In genomic region chr12:51172515-51173431, GRCh38 we compare ENCODE assay signal across 1 cellular context.
TF ChIP-seq lines count a peak whose summit lies in the region.

TSS of gene TFCP2 (minus strand) at chr12:51173135. CDS start at chr12:51172422, 713 bp downstream.

TF ChIP-seq in HepG2, 621 proteins besides CTCF, POLR2A, EP300 and RAD21 (continued from another document and continues in another):
- TF ChIP-seq ATF4 (CRISPR knock-in tag; IDR thresholded peaks at IDR 0.05) (peak in 1 of 2 experiments; percentile 59; a peak in 2 of 4 replicates), YEATS4 (CRISPR knock-in tag; IDR thresholded peaks at IDR 0.05; ENCODE audit: borderline replicate concordance) (peak; percentile 74), ZNF615 (CRISPR knock-in tag; IDR thresholded peaks at IDR 0.05; ENCODE audit: borderline replicate concordance) (no peak), NFYC (CRISPR knock-in tag; IDR thresholded peaks at IDR 0.05) (peak; percentile 90), MXD1 (CRISPR knock-in tag; IDR thresholded peaks at IDR 0.05) (peak; percentile 64), YEATS2 (CRISPR knock-in tag; IDR thresholded peaks at IDR 0.05; ENCODE audit: borderline replicate concordance) (peak; percentile 64; the same call in 1 of the 2 replicates), ZNF557 (CRISPR knock-in tag; IDR thresholded peaks at IDR 0.05) (0 out of 2 replicates have a peak, but pooled peaks have one; percentile 38), PLRG1 (conservative IDR thresholded peaks at IDR 0.05) (no peak), ZNF773 (CRISPR knock-in tag; IDR thresholded peaks at IDR 0.05; ENCODE audit: borderline replicate concordance) (no peak), ZBTB42 (CRISPR knock-in tag; IDR thresholded peaks at IDR 0.05) (peak; percentile 92; the same call in 1 of the 2 replicates), SKIL (CRISPR knock-in tag; IDR thresholded peaks at IDR 0.05; ENCODE audit: borderline replicate concordance) (peak; percentile 23; the same call in 1 of the 2 replicates), SALL2 (CRISPR knock-in tag; IDR thresholded peaks at IDR 0.05) (peak; percentile 91), ZNF235 (CRISPR knock-in tag; IDR thresholded peaks at IDR 0.05; ENCODE audit: borderline replicate concordance) (peak; percentile 52; the same call in 1 of the 2 replicates), ZSCAN30 (CRISPR knock-in tag; IDR thresholded peaks at IDR 0.05) (no peak), ARID2 (CRISPR knock-in tag; IDR thresholded peaks at IDR 0.05; ENCODE audit: borderline replicate concordance) (peak; percentile 28; the same call in 1 of the 2 replicates), ZNF776 (CRISPR knock-in tag; IDR thresholded peaks at IDR 0.05) (0 out of 2 replicates have a peak, but pooled peaks have one; percentile 78), RARA (CRISPR knock-in tag; IDR thresholded peaks at IDR 0.05) (peak; percentile 12; the same call in 1 of the 2 replicates), DNMT3B (CRISPR knock-in tag; conservative IDR thresholded peaks at IDR 0.05) (0 out of 2 replicates have a peak, but pooled peaks have one; percentile 39), CHCHD3 (CRISPR knock-in tag; IDR thresholded peaks at IDR 0.05) (no peak), HMGXB3 (CRISPR knock-in tag; IDR thresholded peaks at IDR 0.05; ENCODE audit: borderline replicate concordance) (peak; percentile 74; the same call in 1 of the 2 replicates), ZMYM3 (CRISPR knock-in tag; IDR thresholded peaks at IDR 0.05) (peak; percentile 13; the same call in 1 of the 2 replicates), ZNF614 (CRISPR knock-in tag; IDR thresholded peaks at IDR 0.05; ENCODE audit: borderline replicate concordance) (peak; percentile 11; the same call in 1 of the 2 replicates), ZNF577 (CRISPR knock-in tag; IDR thresholded peaks at IDR 0.05; ENCODE audit: borderline replicate concordance, low read depth) (no peak), HOXD1 (CRISPR knock-in tag; IDR thresholded peaks at IDR 0.05) (peak; percentile 60; the same call in 1 of the 2 replicates), ARNT2 (CRISPR knock-in tag; IDR thresholded peaks at IDR 0.05; ENCODE audit: low read depth) (no peak), MAFF (IDR thresholded peaks at IDR 0.05; ENCODE audit: low read depth, low read length) (no peak), NONO (IDR thresholded peaks at IDR 0.05) (no peak), NONO (CRISPR knock-in tag; conservative IDR thresholded peaks at IDR 0.05) (peak; percentile 70; the same call in 1 of the 2 replicates), KLF6 (CRISPR knock-in tag; IDR thresholded peaks at IDR 0.05) (peak; percentile 32), POGK (CRISPR knock-in tag; conservative IDR thresholded peaks at IDR 0.05) (peak; percentile 46; the same call in 1 of the 2 replicates), PRDM10 (CRISPR knock-in tag; IDR thresholded peaks at IDR 0.05; ENCODE audit: low read depth) (0 out of 2 replicates have a peak, but pooled peaks have one; percentile 47), ZBTB33 (CRISPR knock-in tag; IDR thresholded peaks at IDR 0.05) (no peak), MLLT10 (CRISPR knock-in tag; IDR thresholded peaks at IDR 0.05) (no peak), POGZ (CRISPR knock-in tag; IDR thresholded peaks at IDR 0.05) (peak; percentile 87), ZNF337 (CRISPR knock-in tag; IDR thresholded peaks at IDR 0.05; ENCODE audit: borderline replicate concordance, low read depth) (peak; percentile 19; the same call in 1 of the 2 replicates), KMT2B (CRISPR knock-in tag; IDR thresholded peaks at IDR 0.05) (peak; percentile 22), HOXA3 (CRISPR knock-in tag; IDR thresholded peaks at IDR 0.05) (peak; percentile 100), NCOR1 (IDR thresholded peaks at IDR 0.05; ENCODE audit: borderline replicate concordance, low read length) (peak; percentile 50; the same call in 1 of the 2 replicates), SPEN (CRISPR knock-in tag; IDR thresholded peaks at IDR 0.05; ENCODE audit: low read depth) (peak; percentile 73), PCBP2 (optimal IDR thresholded peaks at IDR 0.05; ENCODE audit: low read depth, low read length, poor library complexity, severe bottlenecking) (no peak), SRY (CRISPR knock-in tag; IDR thresholded peaks at IDR 0.05) (no peak), KLF9 (CRISPR knock-in tag; IDR thresholded peaks at IDR 0.05; ENCODE audit: low read depth) (no peak), RORA (CRISPR knock-in tag; IDR thresholded peaks at IDR 0.05) (no peak), NFIC (IDR thresholded peaks at IDR 0.05; ENCODE audit: low read length) (0 out of 2 replicates have a peak, but pooled peaks have one; percentile 12), ZNF782 (CRISPR knock-in tag; IDR thresholded peaks at IDR 0.05; ENCODE audit: borderline replicate concordance) (no peak), ZNF263 (CRISPR knock-in tag; IDR thresholded peaks at IDR 0.05) (no peak; the same call in 1 of the 2 replicates), ZNF740 (CRISPR knock-in tag; IDR thresholded peaks at IDR 0.05) (no peak), FLYWCH1 (CRISPR knock-in tag; IDR thresholded peaks at IDR 0.05) (no peak), ZNF83 (CRISPR knock-in tag; IDR thresholded peaks at IDR 0.05; ENCODE audit: borderline replicate concordance) (0 out of 2 replicates have a peak, but pooled peaks have one; percentile 12), ZNF605 (CRISPR knock-in tag; IDR thresholded peaks at IDR 0.05) (0 out of 2 replicates have a peak, but pooled peaks have one; percentile 41), ZMYM2 (CRISPR knock-in tag; IDR thresholded peaks at IDR 0.05) (no peak; the same call in 1 of the 2 replicates), TEAD3 (CRISPR knock-in tag; optimal IDR thresholded peaks at IDR 0.05; ENCODE audit: borderline replicate concordance) (peak; percentile 26), SP5 (CRISPR knock-in tag; IDR thresholded peaks at IDR 0.05; ENCODE audit: borderline replicate concordance, low read depth) (no peak), KAT8 (CRISPR knock-in tag; IDR thresholded peaks at IDR 0.05) (peak; percentile 63), GABPB1 (CRISPR knock-in tag; IDR thresholded peaks at IDR 0.05) (peak; percentile 94), TARDBP (CRISPR knock-in tag; IDR thresholded peaks at IDR 0.05) (peak; percentile 36), ZFY (CRISPR knock-in tag; IDR thresholded peaks at IDR 0.05) (peak; percentile 84)
